ENCODE assay signal across 8 cellular contexts in the genomic region with DNA sequence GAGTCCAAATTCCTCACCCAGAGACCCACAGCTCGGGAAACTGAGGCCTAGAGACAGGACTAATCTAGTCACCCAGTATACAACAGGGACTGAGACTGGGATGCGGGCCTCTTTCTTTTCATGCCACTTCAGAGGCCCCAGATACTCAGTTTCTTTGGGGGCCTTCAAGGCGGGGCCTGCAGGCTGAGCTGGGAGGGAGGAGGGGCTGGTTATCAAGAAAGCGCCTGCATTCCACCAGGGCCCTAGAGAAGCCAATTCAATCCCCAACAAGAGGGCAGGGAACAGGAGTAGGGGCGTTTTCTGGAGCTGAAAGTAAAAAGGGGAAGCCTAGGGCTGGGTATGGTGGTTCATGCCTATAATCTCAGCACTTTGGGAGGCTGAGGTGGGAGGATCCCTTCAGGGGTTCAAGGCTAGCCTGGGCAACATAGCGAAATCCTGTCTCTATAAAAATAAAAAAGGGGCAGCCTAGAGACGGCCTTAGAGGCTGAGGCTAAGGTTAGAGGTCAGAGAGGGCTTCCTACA. TPM values are rescaled to one million over a fixed set of nuclear protein-coding genes. Genes with fewer than 3 reads are reported as not detected.
DNase-seq lines count a peak whose midpoint lies in the region; ATAC-seq and TF ChIP-seq lines count a peak whose summit lies in the region.

No MANE protein-coding gene starts in this region.

- CTCF ChIA-PET in activated CD8-positive, alpha-beta T cell treated with anti-CD3 and anti-CD28 coated beads for 36 hours (lab: Charles Lee), result interaction anchor here (1.1 to 1.4 kb wide), 3 partner anchors 22 to 67 kb away, joined by 3 to 4 read pairs (median 4); no protein-coding TSS in a partner anchor

- ATAC-seq in activated T-cell treated with anti-CD3 and anti-CD28 coated beads, Interleukin-2, amount 50 U/mL, for 72 hours (replicated peaks in 1 of 2), result no peak
- no peak for ATAC-seq in activated CD8-positive, alpha-beta T cell treated with anti-CD3 and anti-CD28 coated beads for 36 hours

- peak overlapping the region; percentile 98; the same call in 1 of the 2 replicates for H3K9ac ChIP-seq in iPS-20b (ENCODE audit: low read depth, low read length)

- no peak for TF ChIP-seq CTCF in activated CD8-positive, alpha-beta T cell treated with anti-CD3 and anti-CD28 coated beads for 36 hours (IDR thresholded peaks at IDR 0.05)

- peaks cover 5% of the 10 kb centered on the region; the same call in 1 of the 2 replicates for H3K4me1 ChIP-seq in iPS-20b (ENCODE audit: insufficient read depth, low read length)
- peaks cover 17% of the 10 kb centered on the region for H3K4me1 ChIP-seq in thymus (ENCODE audit: control insufficient read depth, insufficient read depth, low read length)

- 94% methylated on average over 7 of the region's 7 CpGs for WGBS in thymus

- intact Hi-C loops in activated CD8-positive, alpha-beta T cell treated with anti-CD3 and anti-CD28 coated beads for 36 hours (cut with micrococcal nuclease), result no loop called here

- peaks cover 20% of the 10 kb centered on the region for H3K36me3 ChIP-seq in iPS-20b (ENCODE audit: insufficient read depth, low read depth, low read length)
- H3K36me3 ChIP-seq in thymus (ENCODE audit: control insufficient read depth, insufficient read depth), result peaks cover 40% of the 10 kb centered on the region

- POLR2A ChIA-PET in activated CD8-positive, alpha-beta T cell treated with anti-CD3 and anti-CD28 coated beads for 36 hours (lab: Charles Lee), result interaction anchor here (1.2 to 1.4 kb wide), 2 partner anchors 9 to 15 kb away, joined by 3 to 5 read pairs; partner anchors contain the start of gene PPP2R5B

- H3K4me3 ChIP-seq in iPS-20b (ENCODE audit: low read length), result no peak overlapping the region
- no peak overlapping the region for H3K4me3 ChIP-seq in thymus (ENCODE audit: low read length)

- peaks cover 2 to 5% of the 10 kb centered on the region in 2 donors for H3K36me3 Mint-ChIP-seq in activated T-cell treated with anti-CD3 and anti-CD28 coated beads, Interleukin-2, amount 50 U/mL, for 72 hours (ENCODE audit: insufficient read depth in 2 of 2)
- H3K36me3 Mint-ChIP-seq in activated CD8-positive, alpha-beta T cell treated with anti-CD3 and anti-CD28 coated beads for 36 hours (ENCODE audit: low read depth), result peaks cover 2% of the 10 kb centered on the region

- H3K9me3 ChIP-seq in iPS-20b (ENCODE audit: insufficient read depth, low read depth, low read length), result no peaks in the 10 kb centered on the region
- H3K9me3 ChIP-seq in thymus (ENCODE audit: control insufficient read depth), result no peaks in the 10 kb centered on the region

- H3K27me3 Mint-ChIP-seq in activated T-cell treated with anti-CD3 and anti-CD28 coated beads, Interleukin-2, amount 50 U/mL, for 72 hours (ENCODE audit: low read depth), result no peaks in the 10 kb centered on the region
- H3K27me3 Mint-ChIP-seq in activated CD8-positive, alpha-beta T cell treated with anti-CD3 and anti-CD28 coated beads for 36 hours, result no peaks in the 10 kb centered on the region

- H3K27ac ChIP-seq in iPS-20b (ENCODE audit: low read length) (no peak overlapping the region), thymus (ENCODE audit: low read depth) (peak overlapping the region; percentile 8)

- peak overlapping the region; percentile 95 to 97 for H3K4me3 Mint-ChIP-seq in activated T-cell treated with anti-CD3 and anti-CD28 coated beads, Interleukin-2, amount 50 U/mL, for 72 hours
- peak overlapping the region; percentile 93 for H3K4me3 Mint-ChIP-seq in activated CD8-positive, alpha-beta T cell treated with anti-CD3 and anti-CD28 coated beads for 36 hours

- peak overlapping the region; percentile 82 for H3K27ac Mint-ChIP-seq in activated T-cell treated with anti-CD3 and anti-CD28 coated beads, Interleukin-2, amount 50 U/mL, for 72 hours
- H3K27ac Mint-ChIP-seq in activated CD8-positive, alpha-beta T cell treated with anti-CD3 and anti-CD28 coated beads for 36 hours, result peak overlapping the region; percentile 93

- H3K9me3 Mint-ChIP-seq in activated T-cell treated with anti-CD3 and anti-CD28 coated beads, Interleukin-2, amount 50 U/mL, for 72 hours, result no peaks in the 10 kb centered on the region
- H3K9me3 Mint-ChIP-seq in activated CD8-positive, alpha-beta T cell treated with anti-CD3 and anti-CD28 coated beads for 36 hours, result no peaks in the 10 kb centered on the region

- H3K4me1 Mint-ChIP-seq in activated T-cell treated with anti-CD3 and anti-CD28 coated beads, Interleukin-2, amount 50 U/mL, for 72 hours (ENCODE audit: low read depth), result peaks cover 19% of the 10 kb centered on the region
- H3K4me1 Mint-ChIP-seq in activated CD8-positive, alpha-beta T cell treated with anti-CD3 and anti-CD28 coated beads for 36 hours (ENCODE audit: low read depth), result peaks cover 23% of the 10 kb centered on the region

- no peak for DNase-seq in activated T-cell treated with anti-CD3 and anti-CD28 coated beads, Interleukin-2, amount 50 U/mL, for 72 hours
- no peak for DNase-seq in activated T-cell treated with anti-CD3 and anti-CD28 coated beads for 4 hours
- no peak for DNase-seq in activated CD8-positive, alpha-beta T cell treated with anti-CD3 and anti-CD28 coated beads for 36 hours
- DNase-seq in stimulated activated CD4-positive, alpha-beta T cell treated with anti-CD3 and anti-CD28 coated beads, Interleukin-1b, Interleukin-23, amount 100 ng/mL, for 48 hours, result no peak
- DNase-seq in RPMI8226, result no peak
- DNase-seq in NAMALWA (ENCODE audit: low spot score), result no peak

- H3K27me3 ChIP-seq in iPS-20b (ENCODE audit: insufficient read depth, low read length) (no peaks in the 10 kb centered on the region), thymus (ENCODE audit: control insufficient read depth, insufficient read depth) (no peaks in the 10 kb centered on the region)

RNA-seq across cellular contexts. Expression of gene ATG2A, which starts 1.6 kb away (rescaled TPM):
- total RNA-seq in activated T-cell treated with anti-CD3 and anti-CD28 coated beads, Interleukin-2, amount 50 U/mL, for 72 hours, result 10 to 100 TPM; 20.9 to 27.0 TPM
- total RNA-seq in activated CD8-positive, alpha-beta T cell treated with anti-CD3 and anti-CD28 coated beads for 36 hours, result 10 to 100 TPM; 17.1 to 17.5 TPM
- 35.2 TPM for polyA plus RNA-seq in thymus

RNA-seq across cellular contexts. Expression of gene PPP2R5B, which starts 9.1 kb away (rescaled TPM):
- total RNA-seq in activated T-cell treated with anti-CD3 and anti-CD28 coated beads, Interleukin-2, amount 50 U/mL, for 72 hours, result 10 to 100 TPM; 15.0 to 24.0 TPM
- 10 to 100 TPM; 20.2 to 21.2 TPM for total RNA-seq in activated CD8-positive, alpha-beta T cell treated with anti-CD3 and anti-CD28 coated beads for 36 hours
- polyA plus RNA-seq in thymus, result 18.3 TPM

RNA-seq across cellular contexts. Expression of gene GPHA2, which starts 20.3 kb away (rescaled TPM):
- under 1 TPM; 0.58 to 0.81 TPM for total RNA-seq in activated T-cell treated with anti-CD3 and anti-CD28 coated beads, Interleukin-2, amount 50 U/mL, for 72 hours
- not detected for total RNA-seq in activated CD8-positive, alpha-beta T cell treated with anti-CD3 and anti-CD28 coated beads for 36 hours
- polyA plus RNA-seq in thymus, result 1.6 TPM

RNA-seq across cellular contexts. Expression of gene EHD1, which starts 37.0 kb away (rescaled TPM):
- total RNA-seq in activated T-cell treated with anti-CD3 and anti-CD28 coated beads, Interleukin-2, amount 50 U/mL, for 72 hours, result 100 to 1,000 TPM; 136 to 159 TPM
- total RNA-seq in activated CD8-positive, alpha-beta T cell treated with anti-CD3 and anti-CD28 coated beads for 36 hours, result 10 to 100 TPM; 60.3 to 65.1 TPM
- polyA plus RNA-seq in thymus, result 32.3 TPM

RNA-seq across cellular contexts. Expression of gene MAJIN, which starts 56.5 kb away (rescaled TPM):
- total RNA-seq in activated T-cell treated with anti-CD3 and anti-CD28 coated beads, Interleukin-2, amount 50 U/mL, for 72 hours, result 1 to 10 TPM; 1.7 to 2.7 TPM
- total RNA-seq in activated CD8-positive, alpha-beta T cell treated with anti-CD3 and anti-CD28 coated beads for 36 hours, result not detected
- 0.50 TPM for polyA plus RNA-seq in thymus
